13 cellular contexts compared by ENCODE assay signal in genomic region chr4:159358226-159358625, GRCh38.
A peak's percentile ranks its signal among the peaks of the same experiment; 100 is the strongest.
DNase-seq lines count a peak whose midpoint lies in the region; ATAC-seq and TF ChIP-seq lines count a peak whose summit lies in the region.
"Had no signal": no experiment of that assay in that cellular context is flagged by ENCODE, and none has a peak within 500 bp of the region (broad histone marks: within the 10 kb centered on the region; RNA-seq: fewer than 3 reads in every experiment).

No MANE protein-coding gene starts in this region.

- H3K4me1 Mint-ChIP-seq in activated naive CD4-positive, alpha-beta T cell treated with anti-CD3 and anti-CD28 coated beads, Interleukin-2, amount 50 U/mL, for 24 hours, result no peaks in the 10 kb centered on the region
- H3K4me1 Mint-ChIP-seq in stimulated activated naive B cell treated with anti-CD40 and anti-IgM and Interleukin-4, amounts not matched to agents 10 μg/mL and 1 μg/mL and 100 μg/mL, for 72 hours, result no peaks in the 10 kb centered on the region
- H3K4me1 Mint-ChIP-seq: central memory CD8-positive, alpha-beta T cell had no signal

- H3K9me3 Mint-ChIP-seq in activated naive CD4-positive, alpha-beta T cell treated with anti-CD3 and anti-CD28 coated beads, Interleukin-2, amount 50 U/mL, for 24 hours, result no peaks in the 10 kb centered on the region
- peaks cover 0 to 1% of the 10 kb centered on the region in 2 donors for H3K9me3 Mint-ChIP-seq in stimulated activated naive B cell treated with anti-CD40 and anti-IgM and Interleukin-4, amounts not matched to agents 10 μg/mL and 1 μg/mL and 100 μg/mL, for 72 hours
- H3K9me3 Mint-ChIP-seq: central memory CD8-positive, alpha-beta T cell had no signal

- TF ChIP-seq CTCF in choroid plexus epithelial cell (conservative IDR thresholded peaks at IDR 0.05; ENCODE audit: low read depth, low read length), result peak; percentile 9

- H3K4me3 Mint-ChIP-seq in activated naive CD4-positive, alpha-beta T cell treated with anti-CD3 and anti-CD28 coated beads, Interleukin-2, amount 50 U/mL, for 24 hours, result no peak overlapping the region
- H3K4me3 Mint-ChIP-seq in stimulated activated naive B cell treated with anti-CD40 and anti-IgM and Interleukin-4, amounts not matched to agents 10 μg/mL and 1 μg/mL and 100 μg/mL, for 72 hours, result no peak overlapping the region
- H3K4me3 Mint-ChIP-seq: central memory CD8-positive, alpha-beta T cell had no signal

- no peak for ATAC-seq in HG02938 (IDR thresholded peaks at IDR 0.05; ENCODE audit: unreplicated experiment)
- ATAC-seq in stimulated activated naive B cell treated with anti-CD40 and anti-IgM and Interleukin-4, amounts not matched to agents 10 μg/mL and 1 μg/mL and 100 μg/mL, for 72 hours (replicated peaks), result no peak
- ATAC-seq in GM19395 (IDR thresholded peaks at IDR 0.05; ENCODE audit: unreplicated experiment), result no peak

- H3K4me3 ChIP-seq in choroid plexus epithelial cell (ENCODE audit: low read depth, low read length), result no peak overlapping the region
- H3K4me3 ChIP-seq: ovary had no signal

- peak overlapping the region; percentile 63 for H3K27ac ChIP-seq in temporal lobe (ENCODE audit: low read depth, low read length)
- H3K27ac ChIP-seq: 22Rv1, ovary had no signal

- peaks cover 27% of the 10 kb centered on the region for H3K36me3 Mint-ChIP-seq in activated naive CD4-positive, alpha-beta T cell treated with anti-CD3 and anti-CD28 coated beads, Interleukin-2, amount 50 U/mL, for 24 hours
- peaks cover 22 to 42% of the 10 kb centered on the region in 2 donors for H3K36me3 Mint-ChIP-seq in stimulated activated naive B cell treated with anti-CD40 and anti-IgM and Interleukin-4, amounts not matched to agents 10 μg/mL and 1 μg/mL and 100 μg/mL, for 72 hours

- DNase-seq in activated naive CD4-positive, alpha-beta T cell treated with Interleukin-2 at 50 U/mL for 16 hours, result no peak
- DNase-seq in choroid plexus epithelial cell (ENCODE audit: low read depth), result peak; percentile 89
- peak; percentile 40 for DNase-seq in kidney glomerular epithelial cell (lab: John Stamatoyannopoulos, UW)
- DNase-seq in stimulated activated naive B cell treated with anti-CD40 and anti-IgM and Interleukin-4, amounts not matched to agents 10 μg/mL and 1 μg/mL and 100 μg/mL, for 72 hours, result no peak
- DNase-seq: activated CD8-positive, alpha-beta memory T cell treated with anti-CD3 and anti-CD28 coated beads, Interleukin-2, amount 50 U/mL, for 48 hours; GOT3; ovary had no signal

- peak overlapping the region; percentile 25 for H3K27ac Mint-ChIP-seq in activated naive CD4-positive, alpha-beta T cell treated with anti-CD3 and anti-CD28 coated beads, Interleukin-2, amount 50 U/mL, for 24 hours
- no peak overlapping the region for H3K27ac Mint-ChIP-seq in stimulated activated naive B cell treated with anti-CD40 and anti-IgM and Interleukin-4, amounts not matched to agents 10 μg/mL and 1 μg/mL and 100 μg/mL, for 72 hours

- H3K27me3 Mint-ChIP-seq in activated naive CD4-positive, alpha-beta T cell treated with anti-CD3 and anti-CD28 coated beads, Interleukin-2, amount 50 U/mL, for 24 hours, result no peaks in the 10 kb centered on the region
- H3K27me3 Mint-ChIP-seq in stimulated activated naive B cell treated with anti-CD40 and anti-IgM and Interleukin-4, amounts not matched to agents 10 μg/mL and 1 μg/mL and 100 μg/mL, for 72 hours, result no peaks in the 10 kb centered on the region
- H3K27me3 Mint-ChIP-seq: central memory CD8-positive, alpha-beta T cell had no signal

Comparison
In these comparisons a context has a peak if more than half of its experiments do, and no peak if none do; other contexts are left out.
1. DNase-seq: peak in choroid plexus epithelial cell (single experiment) and kidney glomerular epithelial cell (single experiment); none in activated naive CD4-positive, alpha-beta T cell treated with Interleukin-2 at 50 U/mL for 16 hours (single experiment) and stimulated activated naive B cell treated with anti-CD40 and anti-IgM and Interleukin-4, amounts not matched to agents 10 μg/mL and 1 μg/mL and 100 μg/mL, for 72 hours (single experiment).